11 cellular contexts compared by ENCODE assay signal in genomic region chr1:156845055-156845952, GRCh38. TPM values are rescaled to one million over a fixed set of nuclear protein-coding genes. Genes with fewer than 3 reads are reported as not detected.
A peak's percentile ranks its signal among the peaks of the same experiment; 100 is the strongest.
DNase-seq lines count a peak whose midpoint lies in the region; ATAC-seq and TF ChIP-seq lines count a peak whose summit lies in the region.
"Had no signal": no experiment of that assay in that cellular context is flagged by ENCODE, and none has a peak within 500 bp of the region (broad histone marks: within the 10 kb centered on the region; RNA-seq: fewer than 3 reads in every experiment).

No MANE protein-coding gene starts in this region.

- TF ChIP-seq CTCF in endodermal cell (conservative IDR thresholded peaks at IDR 0.05): no peak

- H3K4me1 ChIP-seq in HUES48 (ENCODE audit: control insufficient read depth, insufficient read depth, low read length) (peaks cover 6% of the 10 kb centered on the region; the same call in 1 of the 2 replicates), endodermal cell (ENCODE audit: control insufficient read depth, insufficient read depth, low read length) (no peaks in the 10 kb centered on the region)

- 15 to 23% methylated on average over 27 to 68 of the region's 69 CpGs for WGBS in endodermal cell (ENCODE audit: insufficient coverage in 1 of 2, insufficient read length in 1 of 2), 2 experiments

- H3K4me1 Mint-ChIP-seq in activated CD8-positive, alpha-beta memory T cell treated with anti-CD3 and anti-CD28 coated beads, Interleukin-2, amount 10 ng/mL, durations not matched to agents 7 days and 5 days: peaks cover 26% of the 10 kb centered on the region
- peaks cover 12% of the 10 kb centered on the region for H3K4me1 Mint-ChIP-seq in endodermal cell

- peak; percentile 48 for ATAC-seq in activated CD8-positive, alpha-beta memory T cell treated with anti-CD3 and anti-CD28 coated beads, Interleukin-2, amount 10 ng/mL, durations not matched to agents 7 days and 5 days
- no peak for ATAC-seq in GM18909 (IDR thresholded peaks at IDR 0.05; ENCODE audit: poor library complexity, unreplicated experiment)

- H3K27ac Mint-ChIP-seq in activated CD8-positive, alpha-beta memory T cell treated with anti-CD3 and anti-CD28 coated beads, Interleukin-2, amount 10 ng/mL, durations not matched to agents 7 days and 5 days: no peak overlapping the region
- no peak overlapping the region for H3K27ac Mint-ChIP-seq in endodermal cell

- H3K27me3 ChIP-seq in HUES48 (ENCODE audit: control insufficient read depth, insufficient read depth, low read length) (peaks cover 90% of the 10 kb centered on the region), endodermal cell (ENCODE audit: control insufficient read depth, insufficient read depth, low read length, poor library complexity, severe bottlenecking) (peaks cover 90% of the 10 kb centered on the region)

- peak overlapping the region; percentile 56 for H3K4me3 ChIP-seq in HUES48 (ENCODE audit: low read depth, low read length)
- no peak overlapping the region for H3K4me3 ChIP-seq in endodermal cell (ENCODE audit: low read length)

- DNase-seq in activated CD8-positive, alpha-beta memory T cell treated with anti-CD3 and anti-CD28 coated beads, Interleukin-2, amount 10 ng/mL, durations not matched to agents 7 days and 5 days: peak; percentile 56
- DNase-seq in endodermal cell (peak; percentile 85), AML-193 (lab: John Stamatoyannopoulos, UW) (no peak), SKM-1 (lab: John Stamatoyannopoulos, UW; ENCODE audit: unreplicated experiment) (no peak), pons (ENCODE audit: low spot score) (no peak)
- peak; percentile 51 for DNase-seq in stimulated activated CD4-positive, alpha-beta T cell treated with anti-CD3 and anti-CD28 coated beads, Interleukin-15, amount 100 ng/mL, for 24 hours
- DNase-seq: NCI-H1694 treated with DMSO at 0.1 percent for 48 hours had no signal

- H3K9ac ChIP-seq in HUES48 (ENCODE audit: low read depth, low read length) (no peak overlapping the region), endodermal cell (ENCODE audit: extremely low read depth, low read length, poor library complexity, severe bottlenecking) (no peak overlapping the region)

- H3K27ac ChIP-seq in HUES48 (ENCODE audit: low read depth, low read length) (no peak overlapping the region), endodermal cell (ENCODE audit: low read depth, low read length) (no peak overlapping the region)

- H3K9me3 ChIP-seq in HUES48 (ENCODE audit: control insufficient read depth, insufficient read depth, low read length) (no peaks in the 10 kb centered on the region), endodermal cell (ENCODE audit: control insufficient read depth, low read length) (no peaks in the 10 kb centered on the region)

- peaks cover 67% of the 10 kb centered on the region for H3K27me3 Mint-ChIP-seq in activated CD8-positive, alpha-beta memory T cell treated with anti-CD3 and anti-CD28 coated beads, Interleukin-2, amount 10 ng/mL, durations not matched to agents 7 days and 5 days
- H3K27me3 Mint-ChIP-seq in endodermal cell (ENCODE audit: insufficient read depth): peaks cover 100% of the 10 kb centered on the region

- CTCF ChIA-PET in activated CD8-positive, alpha-beta memory T cell treated with anti-CD3 and anti-CD28 coated beads, Interleukin-2, amount 10 ng/mL, durations not matched to agents 7 days and 5 days (lab: Charles Lee): interaction anchor here (1.0 to 7.0 kb wide), 3 partner anchors 15 to 119 kb away, joined by 3 to 64 read pairs (median 9); partner anchors contain the start of genes INSRR and NTRK1

- H3K36me3 ChIP-seq in HUES48 (ENCODE audit: control insufficient read depth, insufficient read depth, low read length) (no peaks in the 10 kb centered on the region), endodermal cell (ENCODE audit: control insufficient read depth, insufficient read depth, low read length) (no peaks in the 10 kb centered on the region)

- H3K36me3 Mint-ChIP-seq in activated CD8-positive, alpha-beta memory T cell treated with anti-CD3 and anti-CD28 coated beads, Interleukin-2, amount 10 ng/mL, durations not matched to agents 7 days and 5 days: no peaks in the 10 kb centered on the region
- H3K36me3 Mint-ChIP-seq in endodermal cell (ENCODE audit: low read depth): no peaks in the 10 kb centered on the region

- H3K9me3 Mint-ChIP-seq in activated CD8-positive, alpha-beta memory T cell treated with anti-CD3 and anti-CD28 coated beads, Interleukin-2, amount 10 ng/mL, durations not matched to agents 7 days and 5 days (ENCODE audit: low read depth): no peaks in the 10 kb centered on the region
- H3K9me3 Mint-ChIP-seq in endodermal cell: no peaks in the 10 kb centered on the region

- peak overlapping the region; percentile 29 for H3K4me3 Mint-ChIP-seq in activated CD8-positive, alpha-beta memory T cell treated with anti-CD3 and anti-CD28 coated beads, Interleukin-2, amount 10 ng/mL, durations not matched to agents 7 days and 5 days
- H3K4me3 Mint-ChIP-seq in endodermal cell: peak overlapping the region; percentile 38

RNA-seq across cellular contexts. Expression of gene INSRR, which starts 13.6 kb away (rescaled TPM):
- under 1 TPM; 0.09 to 0.19 TPM for total RNA-seq in activated CD8-positive, alpha-beta memory T cell treated with anti-CD3 and anti-CD28 coated beads, Interleukin-2, amount 10 ng/mL, durations not matched to agents 7 days and 5 days
- total RNA-seq in endodermal cell: under 1 TPM; 0.07 to 0.09 TPM
- polyA plus RNA-seq in endodermal cell (2013, experiment 1 of 2): 0.11 TPM
- 0.08 TPM for polyA plus RNA-seq in endodermal cell (2013, experiment 2 of 2)
- total RNA-seq: G401 had no signal

RNA-seq across cellular contexts. Expression of gene NTRK1, which starts 15.4 kb away (rescaled TPM):
- total RNA-seq in activated CD8-positive, alpha-beta memory T cell treated with anti-CD3 and anti-CD28 coated beads, Interleukin-2, amount 10 ng/mL, durations not matched to agents 7 days and 5 days: 1 to 10 TPM; 2.8 to 8.8 TPM
- total RNA-seq in endodermal cell: under 1 TPM; 0.44 to 0.82 TPM
- polyA plus RNA-seq in endodermal cell (2013, experiment 1 of 2): 3.1 TPM
- 2.0 TPM for polyA plus RNA-seq in endodermal cell (2013, experiment 2 of 2)

RNA-seq across cellular contexts. Expression of gene SH2D2A, which starts 28.7 kb away (rescaled TPM):
- 100 to 1,000 TPM; 157 to 205 TPM for total RNA-seq in activated CD8-positive, alpha-beta memory T cell treated with anti-CD3 and anti-CD28 coated beads, Interleukin-2, amount 10 ng/mL, durations not matched to agents 7 days and 5 days
- 1 to 10 TPM; 2.4 to 7.7 TPM for total RNA-seq in endodermal cell
- 3.0 TPM for polyA plus RNA-seq in endodermal cell (2013, experiment 1 of 2)
- 1.9 TPM for polyA plus RNA-seq in endodermal cell (2013, experiment 2 of 2)
- total RNA-seq: urinary bladder had no signal

RNA-seq across cellular contexts. Expression of gene PEAR1, which starts 48.2 kb away (rescaled TPM):
- not detected for total RNA-seq in activated CD8-positive, alpha-beta memory T cell treated with anti-CD3 and anti-CD28 coated beads, Interleukin-2, amount 10 ng/mL, durations not matched to agents 7 days and 5 days
- under 1 TPM; 0.29 to 0.53 TPM for total RNA-seq in endodermal cell
- 2.1 TPM for polyA plus RNA-seq in endodermal cell (2013, experiment 1 of 2)
- 2.3 TPM for polyA plus RNA-seq in endodermal cell (2013, experiment 2 of 2)

Comparison
In these comparisons a context has a peak if more than half of its experiments do, and no peak if none do; other contexts are left out.
1. DNase-seq: peak in activated CD8-positive, alpha-beta memory T cell treated with anti-CD3 and anti-CD28 coated beads, Interleukin-2, amount 10 ng/mL, durations not matched to agents 7 days and 5 days (single experiment), endodermal cell (single experiment) and stimulated activated CD4-positive, alpha-beta T cell treated with anti-CD3 and anti-CD28 coated beads, Interleukin-15, amount 100 ng/mL, for 24 hours (single experiment); none in AML-193 (0 of 2), SKM-1 (single experiment) and pons (single experiment).
2. RNA of gene SH2D2A, which starts 28.7 kb away (total RNA-seq): 157 to 205 TPM in activated CD8-positive, alpha-beta memory T cell treated with anti-CD3 and anti-CD28 coated beads, Interleukin-2, amount 10 ng/mL, durations not matched to agents 7 days and 5 days; 2.4 to 7.7 TPM in endodermal cell; every median in the first group is over 10 times any median in the second.